Comparison of ENCODE assay signal across 8 cellular contexts in the genomic region with DNA sequence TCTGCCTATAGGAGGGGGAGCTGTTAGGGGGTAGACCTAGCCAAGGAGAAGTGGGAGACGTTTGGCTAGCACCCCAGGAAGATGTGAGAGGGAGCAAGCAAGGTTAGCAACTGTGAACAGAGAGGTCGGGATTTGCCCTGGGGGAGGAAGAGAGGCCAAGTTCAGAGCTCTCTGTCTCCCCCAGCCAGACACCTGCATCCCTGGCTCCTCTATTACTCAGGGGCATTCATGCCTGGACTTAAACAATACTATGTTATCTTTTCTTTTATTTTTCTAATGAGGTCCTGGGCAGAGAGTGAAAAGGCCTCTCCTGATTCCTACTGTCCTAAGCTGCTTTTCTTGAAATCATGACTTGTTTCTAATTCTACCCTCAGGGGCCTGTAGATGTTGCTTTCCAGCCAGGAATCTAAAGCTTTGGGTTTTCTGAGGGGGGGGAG. TPM values are rescaled to one million over a fixed set of nuclear protein-coding genes. Genes with fewer than 3 reads are reported as not detected.
DNase-seq lines count a peak whose midpoint lies in the region; ATAC-seq and TF ChIP-seq lines count a peak whose summit lies in the region.

No MANE protein-coding gene starts in this region.

- peak in 1 of 3 donors; percentile 36 for DNase-seq in CD4-positive, CD25-positive, alpha-beta regulatory T cell
- DNase-seq in endothelial cell (ENCODE audit: low spot score) = no peak
- DNase-seq in dermis blood vessel endothelial cell = no peak
- no peak for DNase-seq in retina
- DNase-seq in SIG-M5 (lab: John Stamatoyannopoulos, UW) = no peak

- H3K79me2 ChIP-seq in OCI-LY1 (ENCODE audit: insufficient read depth, low read length) = peaks cover 44% of the 10 kb centered on the region

- H3K9me3 ChIP-seq in CD4-positive, CD25-positive, alpha-beta regulatory T cell (ENCODE audit: control insufficient read depth in 2 of 2, low read length in 2 of 2) = no peaks in the 10 kb centered on the region
- H3K9me3 ChIP-seq in OCI-LY1 (ENCODE audit: low read length) (no peaks in the 10 kb centered on the region), neutrophil (no peaks in the 10 kb centered on the region)

- peak overlapping the region; percentile 95 to 99 (median 98) for H3K27ac Mint-ChIP-seq in CD4-positive, CD25-positive, alpha-beta regulatory T cell
- H3K27ac Mint-ChIP-seq in endothelial cell (ENCODE audit: unreplicated experiment) = no peak overlapping the region

- no peaks in the 10 kb centered on the region for H3K9me3 Mint-ChIP-seq in CD4-positive, CD25-positive, alpha-beta regulatory T cell
- no peaks in the 10 kb centered on the region for H3K9me3 Mint-ChIP-seq in endothelial cell (ENCODE audit: unreplicated experiment)

- no peaks in the 10 kb centered on the region for H4K20me1 ChIP-seq in OCI-LY1 (ENCODE audit: insufficient read depth, low read length)

- H3K36me3 Mint-ChIP-seq in CD4-positive, CD25-positive, alpha-beta regulatory T cell = peaks cover 46% of the 10 kb centered on the region
- peaks cover 44% of the 10 kb centered on the region for H3K36me3 Mint-ChIP-seq in endothelial cell (ENCODE audit: low read depth, unreplicated experiment)

- H3K4me2 ChIP-seq in OCI-LY1 (ENCODE audit: low read length) = peak overlapping the region; percentile 86

- no peaks in the 10 kb centered on the region for H3K9me2 ChIP-seq in OCI-LY1 (ENCODE audit: low read depth, low read length)

- H3K9ac ChIP-seq in OCI-LY1 (ENCODE audit: low read length) = peak overlapping the region; percentile 99

- H3K4me3 Mint-ChIP-seq in CD4-positive, CD25-positive, alpha-beta regulatory T cell = peak overlapping the region; percentile 96 to 100 (median 98)
- H3K4me3 Mint-ChIP-seq in endothelial cell (ENCODE audit: unreplicated experiment) = peak overlapping the region; percentile 95

- peaks cover 47% of the 10 kb centered on the region for H3K36me3 ChIP-seq in CD4-positive, CD25-positive, alpha-beta regulatory T cell (ENCODE audit: control insufficient read depth, insufficient read depth, low read length)
- H3K36me3 ChIP-seq in OCI-LY1 (ENCODE audit: insufficient read depth, low read length) = peaks cover 52% of the 10 kb centered on the region
- H3K36me3 ChIP-seq in neutrophil = peaks cover 55% of the 10 kb centered on the region

- H3K27me3 Mint-ChIP-seq in CD4-positive, CD25-positive, alpha-beta regulatory T cell = peaks cover 10% of the 10 kb centered on the region
- H3K27me3 Mint-ChIP-seq in endothelial cell (ENCODE audit: unreplicated experiment) = peaks cover 18% of the 10 kb centered on the region

- TF ChIP-seq CTCF in OCI-LY1 (IDR thresholded peaks at IDR 0.05; ENCODE audit: low read length) (no peak), endothelial cell (IDR thresholded peaks at IDR 0.05; ENCODE audit: unreplicated experiment) (no peak), neutrophil (IDR thresholded peaks at IDR 0.05) (no peak)

- peak overlapping the region; percentile 100 for H3K4me3 ChIP-seq in CD4-positive, CD25-positive, alpha-beta regulatory T cell (ENCODE audit: low read depth, low read length)
- H3K4me3 ChIP-seq in OCI-LY1 (ENCODE audit: low read depth, low read length, poor library complexity, severe bottlenecking) (peak overlapping the region; percentile 97), neutrophil (ENCODE audit: low read depth in 1 of 2, low read length in 1 of 2) (peak overlapping the region; percentile 91 to 99)

- peaks cover 44% of the 10 kb centered on the region for H3F3A ChIP-seq in OCI-LY1 (ENCODE audit: insufficient read depth, low read length)

- H3K27ac ChIP-seq in CD4-positive, CD25-positive, alpha-beta regulatory T cell (ENCODE audit: insufficient read depth, low read length, poor library complexity, severe bottlenecking) = peak overlapping the region; percentile 97
- H3K27ac ChIP-seq in OCI-LY1 (ENCODE audit: low read depth, low read length, poor library complexity, severe bottlenecking) = peak overlapping the region; percentile 99
- peak overlapping the region; percentile 100 for H3K27ac ChIP-seq in neutrophil

- no peaks in the 10 kb centered on the region for H3K27me3 ChIP-seq in CD4-positive, CD25-positive, alpha-beta regulatory T cell (ENCODE audit: control insufficient read depth, insufficient read depth, low read length)
- H3K27me3 ChIP-seq in OCI-LY1 (ENCODE audit: insufficient read depth, low read length) (no peaks in the 10 kb centered on the region), neutrophil (no peaks in the 10 kb centered on the region)

- peaks cover 25 to 72% (median 63%) of the 10 kb centered on the region in 4 donors for H3K4me1 Mint-ChIP-seq in CD4-positive, CD25-positive, alpha-beta regulatory T cell
- H3K4me1 Mint-ChIP-seq in endothelial cell (ENCODE audit: unreplicated experiment) = peaks cover 58% of the 10 kb centered on the region

- no peak for ATAC-seq in CD4-positive, CD25-positive, alpha-beta regulatory T cell (ENCODE audit: low read depth in 2 of 2)
- ATAC-seq in HG03432 (IDR thresholded peaks at IDR 0.05; ENCODE audit: unreplicated experiment) = no peak

- peaks cover 56% of the 10 kb centered on the region for H3K4me1 ChIP-seq in CD4-positive, CD25-positive, alpha-beta regulatory T cell (ENCODE audit: control insufficient read depth, insufficient read depth, low read length, poor library complexity, severe bottlenecking)
- peaks cover 70% of the 10 kb centered on the region for H3K4me1 ChIP-seq in OCI-LY1 (ENCODE audit: insufficient read depth, low read length, severe bottlenecking)
- peaks cover 62 to 66% of the 10 kb centered on the region in 2 experiments for H3K4me1 ChIP-seq in neutrophil (ENCODE audit: control insufficient read depth in 1 of 2, insufficient read depth in 1 of 2, low read depth in 1 of 2, low read length in 1 of 2)

- H2AFZ ChIP-seq in OCI-LY1 (ENCODE audit: low read length) = no peak overlapping the region

RNA-seq across cellular contexts. Expression of gene BTG2, which starts 2.4 kb away (rescaled TPM):
- total RNA-seq in CD4-positive, CD25-positive, alpha-beta regulatory T cell = 1,002 TPM
- polyA plus RNA-seq in CD4-positive, CD25-positive, alpha-beta regulatory T cell = 100 to 1,000 TPM; 153 to 176 (median 165) TPM
- 80.0 TPM for total RNA-seq in endothelial cell (ENCODE audit: unreplicated experiment)
- 63.5 and 64.7 TPM in 2 replicates for total RNA-seq in dermis blood vessel endothelial cell

RNA-seq across cellular contexts. Expression of gene FMOD, which starts 43.2 kb away (rescaled TPM):
- not detected for total RNA-seq in CD4-positive, CD25-positive, alpha-beta regulatory T cell
- polyA plus RNA-seq in CD4-positive, CD25-positive, alpha-beta regulatory T cell = not detected
- total RNA-seq in endothelial cell (ENCODE audit: unreplicated experiment) = not detected
- total RNA-seq in dermis blood vessel endothelial cell = 11.4 and 21.2 TPM in 2 replicates

Comparison
In these comparisons a context has a peak if more than half of its experiments do, and no peak if none do; other contexts are left out.
1. RNA of gene BTG2, which starts 2.4 kb away (total RNA-seq): 1,002 TPM in CD4-positive, CD25-positive, alpha-beta regulatory T cell (single experiment); 80.0 TPM in endothelial cell (single experiment) and 63.5 to 64.7 TPM in dermis blood vessel endothelial cell; every median in the first group is over 10 times any median in the second.
2. RNA of gene FMOD, which starts 43.2 kb away (total RNA-seq): 11.4 to 21.2 TPM in dermis blood vessel endothelial cell; not detected in endothelial cell (single experiment) and not detected in CD4-positive, CD25-positive, alpha-beta regulatory T cell (single experiment); every median in the first group is over 10 times any median in the second.
3. Peak in every context shown above with its lines, with median percentiles within 50 percentile points of each other: H3K27ac ChIP-seq and H3K4me3 ChIP-seq.